8 cellular contexts compared by ENCODE assay signal in the genomic region with DNA sequence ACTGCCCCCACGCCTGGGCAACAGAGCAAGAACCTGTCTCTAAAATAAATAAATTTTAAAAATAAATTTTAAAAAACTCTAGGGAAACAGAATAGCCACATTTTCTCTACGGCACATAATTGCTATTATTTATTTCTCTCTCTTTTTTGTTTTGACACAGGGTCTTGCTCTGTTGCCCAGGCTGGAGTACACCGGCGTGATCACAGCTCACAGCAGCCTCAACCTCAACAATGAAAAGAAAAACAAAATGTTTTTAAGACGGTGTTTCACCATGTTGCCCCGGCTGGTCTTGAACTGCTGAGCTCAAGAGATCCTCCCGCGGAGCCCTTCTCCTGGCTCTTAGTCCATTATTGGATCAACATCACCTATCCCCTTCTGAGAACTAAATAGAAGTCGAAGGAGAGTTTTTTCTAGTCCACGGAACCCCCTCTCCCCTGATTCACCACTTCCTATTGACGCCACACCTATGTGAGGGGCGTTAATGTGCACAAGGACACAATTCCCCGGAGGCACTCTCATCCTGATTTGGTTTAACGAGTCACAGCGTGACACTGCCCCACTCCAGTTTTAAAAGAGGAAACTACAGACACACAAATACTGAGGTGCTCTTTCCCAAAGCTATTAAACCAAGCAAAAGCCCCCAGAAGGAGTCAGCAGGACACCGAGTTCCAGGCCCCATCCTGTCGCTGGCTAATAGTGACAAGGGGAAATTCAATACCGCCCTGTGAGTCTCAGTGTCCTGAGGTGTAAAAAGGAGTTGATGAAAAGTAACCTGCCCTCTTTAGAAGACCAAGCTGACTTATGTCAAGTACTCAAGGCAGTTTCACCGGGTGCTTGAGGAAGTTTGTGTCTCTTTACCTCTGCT. TPM values are rescaled to one million over a fixed set of nuclear protein-coding genes. Genes with fewer than 3 reads are reported as not detected.
DNase-seq lines count a peak whose midpoint lies in the region; ATAC-seq lines count a peak whose summit lies in the region.

No MANE protein-coding gene starts in this region.

- H3K9me3 ChIP-seq in iPS-15b (ENCODE audit: control insufficient read depth, insufficient read depth, low read length) (no peaks in the 10 kb centered on the region), skeletal muscle tissue (ENCODE audit: control insufficient read depth in 3 of 3, low read length in 3 of 3) (no peaks in the 10 kb centered on the region)

- H3K4me3 ChIP-seq in iPS-15b (ENCODE audit: low read depth, low read length) (peak overlapping the region; percentile 86), skeletal muscle tissue (ENCODE audit: low read length in 3 of 3) (peak overlapping the region; percentile 89 to 93 (median 90))

- intact Hi-C loops in sciatic nerve (cut with DNase I), result loop anchor here (10.0 kb wide), 1 partner anchor 70 kb away; no protein-coding TSS in a partner anchor

- peak overlapping the region; percentile 94 for H3K4me3 Mint-ChIP-seq in activated naive CD8-positive, alpha-beta T cell treated with anti-CD3 and anti-CD28 coated beads, Interleukin-2, amount 10 ng/mL, durations not matched to agents 7 days and 5 days

- H3K27me3 ChIP-seq in iPS-15b (ENCODE audit: control insufficient read depth, insufficient read depth, low read length) (peaks cover 3% of the 10 kb centered on the region), skeletal muscle tissue (ENCODE audit: control insufficient read depth in 3 of 3, insufficient read depth in 3 of 3, low read length in 3 of 3) (peaks cover 0 to 3% (median 0%) of the 10 kb centered on the region in 3 donors)

- H3K36me3 Mint-ChIP-seq in activated naive CD8-positive, alpha-beta T cell treated with anti-CD3 and anti-CD28 coated beads, Interleukin-2, amount 10 ng/mL, durations not matched to agents 7 days and 5 days, result peaks cover 10% of the 10 kb centered on the region

- peak overlapping the region; percentile 90 for H3K27ac Mint-ChIP-seq in activated naive CD8-positive, alpha-beta T cell treated with anti-CD3 and anti-CD28 coated beads, Interleukin-2, amount 10 ng/mL, durations not matched to agents 7 days and 5 days

- H3K4me1 Mint-ChIP-seq in activated naive CD8-positive, alpha-beta T cell treated with anti-CD3 and anti-CD28 coated beads, Interleukin-2, amount 10 ng/mL, durations not matched to agents 7 days and 5 days, result peaks cover 29% of the 10 kb centered on the region

- H3K4me1 ChIP-seq in iPS-15b (ENCODE audit: control insufficient read depth, insufficient read depth, low read length) (no peaks in the 10 kb centered on the region), skeletal muscle tissue (ENCODE audit: control insufficient read depth in 3 of 3, insufficient read depth in 3 of 3, low read length in 3 of 3) (peaks cover 15 to 20% (median 17%) of the 10 kb centered on the region in 3 donors)

- no peak for ATAC-seq in activated naive CD8-positive, alpha-beta T cell treated with anti-CD3 and anti-CD28 coated beads, Interleukin-2, amount 10 ng/mL, durations not matched to agents 7 days and 5 days (ENCODE audit: low read depth)
- no peak for ATAC-seq in HG03196 (IDR thresholded peaks at IDR 0.05; ENCODE audit: unreplicated experiment)
- ATAC-seq in sciatic nerve, result no peak

- H3K27me3 Mint-ChIP-seq in activated naive CD8-positive, alpha-beta T cell treated with anti-CD3 and anti-CD28 coated beads, Interleukin-2, amount 10 ng/mL, durations not matched to agents 7 days and 5 days, result peaks cover 13% of the 10 kb centered on the region

- H3K9me3 Mint-ChIP-seq in activated naive CD8-positive, alpha-beta T cell treated with anti-CD3 and anti-CD28 coated beads, Interleukin-2, amount 10 ng/mL, durations not matched to agents 7 days and 5 days, result no peaks in the 10 kb centered on the region

- H3K36me3 ChIP-seq in iPS-15b (ENCODE audit: control insufficient read depth, insufficient read depth, low read length), result no peaks in the 10 kb centered on the region
- H3K36me3 ChIP-seq in skeletal muscle tissue (ENCODE audit: control insufficient read depth in 3 of 3, insufficient read depth in 3 of 3, low read length in 3 of 3), result peaks cover 0 to 2% (median 0%) of the 10 kb centered on the region in 3 donors

- peak overlapping the region; percentile 100 for H3K27ac ChIP-seq in skeletal muscle tissue (ENCODE audit: low read depth, low read length)

- DNase-seq in G401 (ENCODE audit: low spot score) (peak; percentile 20), M059J (ENCODE audit: low read depth) (peak; percentile 62), NCI-H226 (no peak), sciatic nerve (ENCODE audit: low spot score) (no peak)
- no peak for DNase-seq in activated naive CD8-positive, alpha-beta T cell treated with anti-CD3 and anti-CD28 coated beads, Interleukin-2, amount 10 ng/mL, durations not matched to agents 7 days and 5 days

- peak overlapping the region; percentile 56 for H3K9ac ChIP-seq in iPS-15b (ENCODE audit: low read depth, low read length)
- peak overlapping the region; percentile 94 to 98 (median 97) for H3K9ac ChIP-seq in skeletal muscle tissue (ENCODE audit: low read depth in 1 of 3, low read length in 3 of 3)

- in situ Hi-C loops in G401 (cut with HindIII; ENCODE audit: low sequenced_read_pairs), result no loop called here

- POLR2A ChIA-PET in activated naive CD8-positive, alpha-beta T cell treated with anti-CD3 and anti-CD28 coated beads, Interleukin-2, amount 10 ng/mL, durations not matched to agents 7 days and 5 days (lab: Charles Lee), result interaction anchor here (0.7 to 1.7 kb wide), 8 partner anchors 11 to 132 kb away, joined by 3 to 10 read pairs (median 5); partner anchors contain the start of genes RIOK3 and RMC1

RNA-seq across cellular contexts. Expression of gene NPC1, which starts 1.1 kb away (rescaled TPM):
- 24.3 and 31.8 TPM in 2 replicates for total RNA-seq in G401 (2014; rRNA removed; shearing (Covaris generic))
- total RNA-seq in M059J (2014; rRNA removed; shearing (Covaris generic)), result 48.7 and 77.6 TPM in 2 replicates
- total RNA-seq in activated naive CD8-positive, alpha-beta T cell treated with anti-CD3 and anti-CD28 coated beads, Interleukin-2, amount 10 ng/mL, durations not matched to agents 7 days and 5 days, result 10 to 100 TPM; 54.5 to 55.3 TPM
- total RNA-seq in skeletal muscle tissue (48.0 TPM), sciatic nerve (77.3 TPM)

Comparison
In these comparisons a context has a peak if more than half of its experiments do, and no peak if none do; other contexts are left out.
1. DNase-seq: peak in G401 (single experiment) and M059J (single experiment); none in activated naive CD8-positive, alpha-beta T cell treated with anti-CD3 and anti-CD28 coated beads, Interleukin-2, amount 10 ng/mL, durations not matched to agents 7 days and 5 days (single experiment), NCI-H226 (single experiment) and sciatic nerve (single experiment).